Comparison of ENCODE assay signal across 23 cellular contexts in genomic region chr13:98310485-98311199, GRCh38.
A peak's percentile ranks its signal among the peaks of the same experiment; 100 is the strongest.
DNase-seq lines count a peak whose midpoint lies in the region; ATAC-seq, FAIRE-seq and TF ChIP-seq lines count a peak whose summit lies in the region.
"Had no signal": no experiment of that assay in that cellular context is flagged by ENCODE, and none has a peak within 500 bp of the region (broad histone marks: within the 10 kb centered on the region; RNA-seq: fewer than 3 reads in every experiment).

No MANE protein-coding gene starts in this region.

- no peak for TF ChIP-seq EP300 in ovary (IDR thresholded peaks at IDR 0.05)

- no peak for ATAC-seq in HG03095 (IDR thresholded peaks at IDR 0.05; ENCODE audit: unreplicated experiment)
- ATAC-seq in HG03175 (IDR thresholded peaks at IDR 0.05; ENCODE audit: unreplicated experiment): no peak
- ATAC-seq: right cardiac atrium, SK-N-SH treated with all-trans-retinoic acid at 6 μM for 48 hours had no signal

- H3K23ac ChIP-seq in H9 (ENCODE audit: insufficient read length, low read depth, low read length): no peak overlapping the region

- no peak overlapping the region for H3K4me3 ChIP-seq in endodermal cell (ENCODE audit: low read length)
- H3K4me3 ChIP-seq in liver (ENCODE audit: low read depth in 1 of 3, low read length in 3 of 3): no peak overlapping the region
- no peak overlapping the region for H3K4me3 ChIP-seq in small intestine (ENCODE audit: low read depth in 1 of 2, low read length in 2 of 2)
- no peak overlapping the region for H3K4me3 ChIP-seq in MG63
- H3K4me3 ChIP-seq in ovary: no peak overlapping the region
- H3K4me3 ChIP-seq: HAP-1 had no signal

- TF ChIP-seq POLR2A in ovary (IDR thresholded peaks at IDR 0.05): no peak

- H3K56ac ChIP-seq in H9 (ENCODE audit: insufficient read length, low read depth, low read length): no peak overlapping the region

- H3K36me3 ChIP-seq in endodermal cell (ENCODE audit: control insufficient read depth, insufficient read depth, low read length): peaks cover 33% of the 10 kb centered on the region
- no peaks in the 10 kb centered on the region for H3K36me3 ChIP-seq in liver (ENCODE audit: control insufficient read depth in 4 of 4, insufficient read depth in 3 of 4, low read depth in 1 of 4, low read length in 3 of 4)
- H3K36me3 ChIP-seq in small intestine (ENCODE audit: control insufficient read depth in 2 of 2, insufficient read depth in 2 of 2, low read length in 2 of 2): no peaks in the 10 kb centered on the region
- H3K36me3 ChIP-seq in MG63: peaks cover 4% of the 10 kb centered on the region
- no peaks in the 10 kb centered on the region for H3K36me3 ChIP-seq in ovary
- H3K36me3 ChIP-seq: HAP-1 had no signal

- no peak overlapping the region for H3K18ac ChIP-seq in H9 (ENCODE audit: insufficient read length, low read depth, low read length)

- no peaks in the 10 kb centered on the region; the same call in 1 of the 2 replicates for H3K79me2 ChIP-seq in H9 (ENCODE audit: insufficient read depth, low read length)

- H2AK5ac ChIP-seq in H9 (ENCODE audit: insufficient read length, low read length): no peak overlapping the region

- H3K36me3 Mint-ChIP-seq in H9 (ENCODE audit: insufficient read depth in 1 of 3, low read depth in 3 of 3) (peaks cover 3 to 7% (median 4%) of the 10 kb centered on the region in 3 experiments; a peak in 4 of 7 replicates), endodermal cell (ENCODE audit: low read depth) (peaks cover 24% of the 10 kb centered on the region)
- H3K36me3 Mint-ChIP-seq: activated CD4-positive, alpha-beta memory T cell treated with anti-CD3 and anti-CD28 coated beads for 36 hours had no signal

- H3K9me3 Mint-ChIP-seq in H9 (no peaks in the 10 kb centered on the region), endodermal cell (no peaks in the 10 kb centered on the region)
- H3K9me3 Mint-ChIP-seq: activated B cell treated with CpG ODN at 0.5 μM for 24 hours; activated CD4-positive, alpha-beta memory T cell treated with anti-CD3 and anti-CD28 coated beads for 36 hours; T-helper 2 cell treated with Interferon-gamma antibody and Interleukin-4, amounts not matched to agents 5 μg/mL and 100 μg/mL, for 36 hours had no signal

- H3K27me3 ChIP-seq in H9 (ENCODE audit: insufficient read depth, low read length) (no peaks in the 10 kb centered on the region; the same call in 1 of the 2 replicates), endodermal cell (ENCODE audit: control insufficient read depth, insufficient read depth, low read length, poor library complexity, severe bottlenecking) (no peaks in the 10 kb centered on the region), liver (ENCODE audit: control insufficient read depth in 4 of 4, insufficient read depth in 4 of 4, low read length in 3 of 4) (no peaks in the 10 kb centered on the region), small intestine (ENCODE audit: control insufficient read depth in 2 of 2, insufficient read depth in 2 of 2, low read length in 2 of 2) (no peaks in the 10 kb centered on the region), MG63 (no peaks in the 10 kb centered on the region), ovary (no peaks in the 10 kb centered on the region)

- H4K8ac ChIP-seq in H9 (replicated peaks; ENCODE audit: insufficient read length, low read depth, low read length): no peak overlapping the region

- no peak overlapping the region for H3T11ph ChIP-seq in H9 (ENCODE audit: low read length)

- H3K9ac ChIP-seq in H9 (ENCODE audit: extremely low read depth, insufficient read length, low read length) (no peak overlapping the region), endodermal cell (ENCODE audit: extremely low read depth, low read length, poor library complexity, severe bottlenecking) (peak overlapping the region; percentile 8), liver (ENCODE audit: low read depth in 1 of 2, low read length in 2 of 2) (peak overlapping the region in 1 of 2 donors; percentile 15)

- no peak for FAIRE-seq in small intestine (lab: Jason Lieb, UNC)
- FAIRE-seq: colon, endometrium had no signal

- H2AFZ ChIP-seq in H9 (ENCODE audit: low read length): no peak overlapping the region

- intact Hi-C loops in ovary (cut with DNase I): no loop called here

- H3K27ac ChIP-seq in H9 (ENCODE audit: insufficient read length, low read depth, low read length) (no peak overlapping the region), endodermal cell (ENCODE audit: low read depth, low read length) (no peak overlapping the region), liver (ENCODE audit: low read depth in 1 of 2, low read length in 2 of 2) (peak overlapping the region; percentile 62 to 75), small intestine (ENCODE audit: low read depth in 1 of 2, low read length in 1 of 2) (peak overlapping the region in 1 of 2 donors; percentile 52), ovary (no peak overlapping the region)
- H3K27ac ChIP-seq: C4-2B had no signal

- peaks cover 6% of the 10 kb centered on the region for H3K4me1 ChIP-seq in H9 (ENCODE audit: insufficient read depth, low read length)
- H3K4me1 ChIP-seq in endodermal cell (ENCODE audit: control insufficient read depth, insufficient read depth, low read length): peaks cover 36% of the 10 kb centered on the region
- H3K4me1 ChIP-seq in liver (ENCODE audit: control insufficient read depth in 4 of 4, insufficient read depth in 4 of 4, low read length in 3 of 4): peaks cover 18 to 42% (median 34%) of the 10 kb centered on the region in 4 donors
- H3K4me1 ChIP-seq in small intestine (ENCODE audit: control insufficient read depth in 2 of 2, insufficient read depth in 1 of 2, low read depth in 1 of 2, low read length in 1 of 2): peaks cover 6 to 9% of the 10 kb centered on the region in 2 donors
- peaks cover 5% of the 10 kb centered on the region for H3K4me1 ChIP-seq in ovary (ENCODE audit: insufficient read depth)

- no peaks in the 10 kb centered on the region for H3K27me3 Mint-ChIP-seq in H9 (ENCODE audit: low read depth)
- H3K27me3 Mint-ChIP-seq in endodermal cell (ENCODE audit: insufficient read depth): no peaks in the 10 kb centered on the region
- H3K27me3 Mint-ChIP-seq: activated CD4-positive, alpha-beta memory T cell treated with anti-CD3 and anti-CD28 coated beads for 36 hours had no signal

- peak overlapping the region in 2 of 3 experiments; percentile 64 to 85; a peak in 5 of 7 replicates for H3K27ac Mint-ChIP-seq in H9
- peak overlapping the region; percentile 70 for H3K27ac Mint-ChIP-seq in endodermal cell
- H3K27ac Mint-ChIP-seq: activated B cell treated with CpG ODN at 0.5 μM for 24 hours; activated CD4-positive, alpha-beta memory T cell treated with anti-CD3 and anti-CD28 coated beads for 36 hours; T-helper 2 cell treated with Interferon-gamma antibody and Interleukin-4, amounts not matched to agents 5 μg/mL and 100 μg/mL, for 36 hours had no signal

- peaks cover 6% of the 10 kb centered on the region for H3K79me1 ChIP-seq in H9 (ENCODE audit: insufficient read depth, low read depth, low read length, poor library complexity, severe bottlenecking)

- no peak overlapping the region for H2BK12ac ChIP-seq in H9 (ENCODE audit: insufficient read length, low read depth, low read length)

- TF ChIP-seq CTCF in H9 (conservative IDR thresholded peaks at IDR 0.05) (no peak), endodermal cell (conservative IDR thresholded peaks at IDR 0.05) (no peak), liver (IDR thresholded peaks at IDR 0.05; ENCODE audit: low read depth, low read length, missing input control) (no peak), ovary (IDR thresholded peaks at IDR 0.05) (no peak)

- TF ChIP-seq RAD21 in liver (IDR thresholded peaks at IDR 0.05): peak; percentile 8 to 47

- H3K4me3 Mint-ChIP-seq in H9 (no peak overlapping the region), endodermal cell (peak overlapping the region; percentile 25)
- H3K4me3 Mint-ChIP-seq: activated B cell treated with CpG ODN at 0.5 μM for 24 hours; activated CD4-positive, alpha-beta memory T cell treated with anti-CD3 and anti-CD28 coated beads for 36 hours; T-helper 2 cell treated with Interferon-gamma antibody and Interleukin-4, amounts not matched to agents 5 μg/mL and 100 μg/mL, for 36 hours had no signal

- H3K4me2 ChIP-seq in H9 (ENCODE audit: insufficient read depth, insufficient read length, low read length): no peak overlapping the region

- no peak overlapping the region for H2BK5ac ChIP-seq in H9 (ENCODE audit: insufficient read length, low read length)

- no peak overlapping the region for H3K14ac ChIP-seq in H9 (ENCODE audit: insufficient read depth, low read length)

- H2BK120ac ChIP-seq in H9 (ENCODE audit: low read depth, low read length, poor library complexity, severe bottlenecking): no peak overlapping the region

- H2BK20ac ChIP-seq in H9 (ENCODE audit: low read depth, low read length, poor library complexity, severe bottlenecking): no peak overlapping the region

- H3K4me1 Mint-ChIP-seq in H9 (peaks cover 42 to 48% of the 10 kb centered on the region in 2 experiments), endodermal cell (peaks cover 69% of the 10 kb centered on the region)
- H3K4me1 Mint-ChIP-seq: activated B cell treated with CpG ODN at 0.5 μM for 24 hours had no signal

- no peak overlapping the region for H4K5ac ChIP-seq in H9 (ENCODE audit: insufficient read length, low read depth, low read length)

- H3K9me3 ChIP-seq in H9 (ENCODE audit: control insufficient read depth, low read depth, low read length): no peaks in the 10 kb centered on the region
- H3K9me3 ChIP-seq in endodermal cell (ENCODE audit: control insufficient read depth, low read length): no peaks in the 10 kb centered on the region
- H3K9me3 ChIP-seq in liver (ENCODE audit: control insufficient read depth in 4 of 4, low read length in 3 of 4): no peaks in the 10 kb centered on the region
- H3K9me3 ChIP-seq in small intestine (ENCODE audit: control insufficient read depth, low read depth): no peaks in the 10 kb centered on the region
- no peaks in the 10 kb centered on the region for H3K9me3 ChIP-seq in MG63
- no peaks in the 10 kb centered on the region for H3K9me3 ChIP-seq in ovary
- H3K9me3 ChIP-seq: HAP-1 had no signal

- H3K4ac ChIP-seq in H9 (ENCODE audit: low read depth, low read length): no peak overlapping the region

- H3K23me2 ChIP-seq in H9 (ENCODE audit: insufficient read length, low read depth, low read length, poor library complexity, severe bottlenecking): no peaks in the 10 kb centered on the region

- no CpG with 5 or more reads among the region's 2 CpGs for WGBS in H9 (ENCODE audit: extremely low coverage, insufficient read length, low lambda C conversion rate)
- 81 to 100% methylated on average over 1 to 2 of the region's 2 CpGs for WGBS in endodermal cell (ENCODE audit: insufficient coverage in 1 of 2, insufficient read length in 1 of 2), 2 experiments
- WGBS in liver: 80% methylated on average over 2 of the region's 2 CpGs
- 58 to 66% (median 64%) methylated on average over 2 of the region's 2 CpGs for WGBS in small intestine, 3 donors
- WGBS in ovary, 3 donors: 97 to 99% (median 97%) methylated on average over 2 of the region's 2 CpGs

- H4K91ac ChIP-seq in H9 (ENCODE audit: insufficient read length, low read depth, low read length): no peak overlapping the region

- no peak for DNase-seq in H9
- DNase-seq in endodermal cell: no peak
- peak; percentile 57 for DNase-seq in small intestine
- no peak for DNase-seq in MG63
- no peak for DNase-seq in ovary
- DNase-seq: activated B cell treated with CpG ODN at 0.5 μM for 24 hours; activated CD4-positive, alpha-beta memory T cell treated with anti-CD3 and anti-CD28 coated beads for 36 hours; activated gamma-delta T cell treated with Interleukin-2 at 50 U/mL for 16 hours; NCI-H1092 treated with DMSO at 0.1 percent for 48 hours; NCI-H1930; NCI-H226; NCI-H774; occipital lobe; right cardiac atrium had no signal

- no peak overlapping the region for H2BK15ac ChIP-seq in H9 (ENCODE audit: low read depth, low read length)

- H4K20me1 ChIP-seq in H9 (ENCODE audit: control insufficient read depth, insufficient read depth, insufficient read length): no peaks in the 10 kb centered on the region

Comparison
In these comparisons a context has a peak if more than half of its experiments do, and no peak if none do; other contexts are left out.
1. H3K27ac ChIP-seq: peak in liver (2 of 2); none in H9 (single experiment), endodermal cell (single experiment) and ovary (0 of 2).